Comparison of ENCODE assay signal across 19 cellular contexts in the genomic region with DNA sequence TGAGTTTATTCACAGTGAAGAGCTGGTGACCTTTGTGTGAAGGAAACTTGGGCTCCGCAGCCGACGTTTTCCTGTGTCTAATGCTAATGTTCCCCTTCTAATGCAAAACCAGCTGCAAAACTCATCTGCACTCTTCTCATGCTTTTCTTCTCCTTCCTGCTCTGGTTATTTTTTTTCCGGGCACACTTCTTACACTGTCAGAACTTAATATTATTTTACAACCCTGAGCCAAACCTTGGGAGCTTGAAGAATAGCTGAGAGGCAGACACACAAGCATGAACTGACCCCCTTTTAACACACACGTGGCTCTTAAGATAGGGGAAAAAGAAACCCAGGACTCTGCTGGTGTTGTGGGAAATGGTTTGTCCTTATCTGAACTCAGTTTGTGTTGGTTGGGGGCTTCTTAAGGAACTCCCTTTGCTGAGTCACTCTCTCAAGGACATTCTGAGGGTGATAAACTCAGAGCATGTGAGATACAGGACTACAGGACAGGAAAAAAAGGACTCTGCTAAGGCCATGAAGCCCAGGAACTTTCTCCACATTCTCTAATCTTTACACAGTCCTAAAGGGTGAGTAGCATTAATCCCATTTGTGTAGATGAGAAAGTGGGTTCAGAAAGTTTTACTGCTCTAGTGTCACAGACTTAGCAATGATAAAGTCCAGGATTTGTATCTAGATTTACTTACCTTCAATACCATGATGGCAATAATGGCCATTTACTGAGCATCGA.
A peak's percentile ranks its signal among the peaks of the same experiment; 100 is the strongest.
DNase-seq lines count a peak whose midpoint lies in the region; ATAC-seq and TF ChIP-seq lines count a peak whose summit lies in the region.
"Had no signal": no experiment of that assay in that cellular context is flagged by ENCODE, and none has a peak within 500 bp of the region (broad histone marks: within the 10 kb centered on the region; RNA-seq: fewer than 3 reads in every experiment).

No MANE protein-coding gene starts in this region.

- no peaks in the 10 kb centered on the region for H3F3A ChIP-seq in GM23338 (replicated peaks; ENCODE audit: low read depth)

- H3K4me3 Mint-ChIP-seq in GM23338: no peak overlapping the region
- H3K4me3 Mint-ChIP-seq: activated CD4-positive, alpha-beta T cell treated with anti-CD3 and anti-CD28 coated beads for 36 hours had no signal

- peaks cover 9% of the 10 kb centered on the region for H3K9me2 ChIP-seq in GM23338 (ENCODE audit: insufficient read depth)
- H3K9me2 ChIP-seq: SK-N-SH had no signal

- no peak overlapping the region for H3K4me3 ChIP-seq in GM23338
- H3K4me3 ChIP-seq in Panc1 (ENCODE audit: low read depth in 2 of 2, low read length in 2 of 2): no peak overlapping the region
- H3K4me3 ChIP-seq in fibroblast of the aortic adventitia (ENCODE audit: low read depth, low read length): no peak overlapping the region
- H3K4me3 ChIP-seq in gastrocnemius medialis: no peak overlapping the region
- H3K4me3 ChIP-seq: colonic mucosa, mucosa of descending colon, right lobe of liver, uterus had no signal

- H3K27ac ChIP-seq in GM23338 (ENCODE audit: low read depth) (no peak overlapping the region), Panc1 (ENCODE audit: low read length) (peak overlapping the region; percentile 44; the same call in 1 of the 2 replicates), gastrocnemius medialis (no peak overlapping the region)
- H3K27ac ChIP-seq: colonic mucosa, KMS-11, right lobe of liver, uterus had no signal

- no peak overlapping the region for H3K4me2 ChIP-seq in GM23338
- H3K4me2 ChIP-seq: KMS-11 had no signal

- H4K20me1 ChIP-seq in GM23338 (replicated peaks; ENCODE audit: insufficient read depth): no peaks in the 10 kb centered on the region

- intact Hi-C loops in Panc1 (cut with micrococcal nuclease; ENCODE audit: unreplicated experiment): no loop called here
- intact Hi-C loops in gastrocnemius medialis (cut with DNase I; ENCODE audit: low total_unique reads): no loop called here

- DNase-seq in GM23338 (ENCODE audit: low spot score): peak; percentile 8
- no peak for DNase-seq in Panc1 (ENCODE audit: low read depth, low spot score)
- peak; percentile 13 for DNase-seq in fibroblast of the aortic adventitia (ENCODE audit: low read depth)
- peak; percentile 32 for DNase-seq in renal cortical epithelial cell (ENCODE audit: low read depth)
- DNase-seq in SIG-M5 treated with dmso at 0.1 percent for 504 hours (lab: John Stamatoyannopoulos, UW; ENCODE audit: unreplicated experiment): no peak
- DNase-seq in gastrocnemius medialis: no peak
- DNase-seq: activated CD4-positive, alpha-beta T cell treated with anti-CD3 and anti-CD28 coated beads for 36 hours; activated naive CD4-positive, alpha-beta T cell treated with Interleukin-2 at 50 U/mL for 16 hours; colonic mucosa; foreskin melanocyte; mucosa of descending colon; NCI-H1092 treated with DMSO at 0.1 percent for 48 hours; nucleus accumbens; right lobe of liver; SK-N-SH; T1000; uterus had no signal

- ATAC-seq in GM23338: no peak; the same call in 1 of the 3 replicates
- no peak for ATAC-seq in Panc1
- no peak for ATAC-seq in GM21723 (IDR thresholded peaks at IDR 0.05; ENCODE audit: unreplicated experiment)
- no peak for ATAC-seq in gastrocnemius medialis
- ATAC-seq: activated CD4-positive, alpha-beta T cell treated with anti-CD3 and anti-CD28 coated beads for 36 hours; mucosa of descending colon; right lobe of liver had no signal

- H3K36me3 ChIP-seq in GM23338 (ENCODE audit: insufficient read depth) (no peaks in the 10 kb centered on the region), Panc1 (ENCODE audit: control insufficient read depth, insufficient read depth, low read length) (no peaks in the 10 kb centered on the region), gastrocnemius medialis (no peaks in the 10 kb centered on the region)
- H3K36me3 ChIP-seq: colonic mucosa, right lobe of liver, uterus had no signal

- H3K9me3 ChIP-seq in Panc1 (ENCODE audit: control insufficient read depth, insufficient read depth, low read depth, low read length): no peaks in the 10 kb centered on the region
- H3K9me3 ChIP-seq in gastrocnemius medialis: no peaks in the 10 kb centered on the region
- H3K9me3 ChIP-seq: colonic mucosa, mucosa of descending colon, right lobe of liver, SK-N-SH, uterus had no signal

- in situ Hi-C loops in Panc1 (cut with HindIII; ENCODE audit: low pct_unique_long_range_greater_than_20kb, low sequenced_read_pairs) (no loop called here), gastrocnemius medialis (cut with MboI; ENCODE audit: low sequenced_read_pairs in 4 of 4) (no loop called here)

- H3K79me2 ChIP-seq in GM23338 (replicated peaks; ENCODE audit: insufficient read depth): no peaks in the 10 kb centered on the region

- no peaks in the 10 kb centered on the region; the same call in 2 of the 3 replicates for H3K9me3 Mint-ChIP-seq in GM23338

- H3K4me1 Mint-ChIP-seq in GM23338: peaks cover 10% of the 10 kb centered on the region; the same call in 2 of the 3 replicates

- CTCF ChIA-PET in Panc1 (lab: Charles Lee): no interaction called here

- H3K36me3 Mint-ChIP-seq in GM23338 (ENCODE audit: low read depth): no peaks in the 10 kb centered on the region

- no peak for TF ChIP-seq POLR2A in gastrocnemius medialis (IDR thresholded peaks at IDR 0.05)

- no TSS peak for BruUV-seq in Panc1 (replicated peaks; lab: Mats Ljungman, UMichigan)

- TF ChIP-seq CTCF in GM23338 (conservative IDR thresholded peaks at IDR 0.05; ENCODE audit: low read depth in 2 of 2) (no peak), Panc1 (IDR thresholded peaks at IDR 0.05) (no peak), fibroblast of the aortic adventitia (IDR thresholded peaks at IDR 0.05; ENCODE audit: insufficient read depth, low read length) (no peak), gastrocnemius medialis (IDR thresholded peaks at IDR 0.05 in 4 of 5, conservative IDR thresholded peaks at IDR 0.05 in 1 of 5) (no peak)

- peaks cover 14% of the 10 kb centered on the region for H3K4me1 ChIP-seq in GM23338 (ENCODE audit: insufficient read depth)
- no peaks in the 10 kb centered on the region for H3K4me1 ChIP-seq in Panc1 (ENCODE audit: control insufficient read depth, insufficient read depth, low read length)
- H3K4me1 ChIP-seq in gastrocnemius medialis: no peaks in the 10 kb centered on the region
- H3K4me1 ChIP-seq: colonic mucosa, right lobe of liver, uterus had no signal

- peak overlapping the region; percentile 72; the same call in 1 of the 2 replicates for H2AFZ ChIP-seq in GM23338

- H3K27ac Mint-ChIP-seq in GM23338: 0 out of 2 replicates have a peak overlapping the region, but pooled peaks have one; percentile 59
- H3K27ac Mint-ChIP-seq: activated CD4-positive, alpha-beta T cell treated with anti-CD3 and anti-CD28 coated beads for 36 hours had no signal

- H3K27me3 ChIP-seq in GM23338 (ENCODE audit: insufficient read depth) (no peaks in the 10 kb centered on the region), Panc1 (ENCODE audit: control insufficient read depth, insufficient read depth, low read length) (no peaks in the 10 kb centered on the region), gastrocnemius medialis (no peaks in the 10 kb centered on the region)
- H3K27me3 ChIP-seq: colonic mucosa, right lobe of liver, uterus had no signal

- H3K27me3 Mint-ChIP-seq in GM23338 (ENCODE audit: insufficient read depth, low read depth, poor library complexity): no peaks in the 10 kb centered on the region

- POLR2A ChIA-PET in Panc1 (lab: Charles Lee): no interaction called here

TF ChIP-seq in GM23338, 12 proteins besides CTCF, POLR2A, EP300 and RAD21 (continues in another document):
- TF ChIP-seq NANOG (IDR thresholded peaks at IDR 0.05; ENCODE audit: borderline replicate concordance) (no peak), EZH2 (IDR thresholded peaks at IDR 0.05; ENCODE audit: low read depth, unreplicated experiment) (no peak), POLR2AphosphoS5 (IDR thresholded peaks at IDR 0.05; ENCODE audit: low read depth) (no peak), JUNB (IDR thresholded peaks at IDR 0.05; ENCODE audit: unreplicated experiment) (no peak), CREB1 (CRISPR knock-in tag; IDR thresholded peaks at IDR 0.05; ENCODE audit: low read depth) (no peak), REST (IDR thresholded peaks at IDR 0.05; ENCODE audit: unreplicated experiment) (no peak)
- TF ChIP-seq, protein P1, sequence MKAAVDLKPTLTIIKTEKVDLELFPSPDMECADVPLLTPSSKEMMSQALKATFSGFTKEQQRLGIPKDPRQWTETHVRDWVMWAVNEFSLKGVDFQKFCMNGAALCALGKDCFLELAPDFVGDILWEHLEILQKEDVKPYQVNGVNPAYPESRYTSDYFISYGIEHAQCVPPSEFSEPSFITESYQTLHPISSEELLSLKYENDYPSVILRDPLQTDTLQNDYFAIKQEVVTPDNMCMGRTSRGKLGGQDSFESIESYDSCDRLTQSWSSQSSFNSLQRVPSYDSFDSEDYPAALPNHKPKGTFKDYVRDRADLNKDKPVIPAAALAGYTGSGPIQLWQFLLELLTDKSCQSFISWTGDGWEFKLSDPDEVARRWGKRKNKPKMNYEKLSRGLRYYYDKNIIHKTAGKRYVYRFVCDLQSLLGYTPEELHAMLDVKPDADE (IDR thresholded peaks at IDR 0.05): no peak

Comparison
In these comparisons a context has a peak if more than half of its experiments do, and no peak if none do; other contexts are left out.
1. DNase-seq: peak in GM23338 (single experiment), fibroblast of the aortic adventitia (single experiment) and renal cortical epithelial cell (single experiment); none in Panc1 (single experiment), SIG-M5 treated with dmso at 0.1 percent for 504 hours (single experiment) and gastrocnemius medialis (0 of 2).